In genomic region chrX:154653048-154653401, GRCh38 we compare ENCODE assay signal across 38 cellular contexts. TPM values are rescaled to one million over a fixed set of nuclear protein-coding genes. Genes with fewer than 3 reads are reported as not detected.
"Had no signal": no experiment of that assay in that cellular context is flagged by ENCODE, and none has a peak within 500 bp of the region (broad histone marks: within the 10 kb centered on the region; RNA-seq: fewer than 3 reads in every experiment).

No MANE protein-coding gene starts in this region.

- H3K4me3 ChIP-seq: MG63, PC-9 had no signal

- H3K9me3 Mint-ChIP-seq: activated CD4-positive, alpha-beta memory T cell treated with anti-CD3 and anti-CD28 coated beads, Interleukin-2, amount 10 ng/mL, durations not matched to agents 7 days and 5 days; activated naive CD4-positive, alpha-beta T cell treated with anti-CD3 and anti-CD28 coated beads, Interleukin-2, amount 50 U/mL, for 24 hours; activated T-cell treated with anti-CD3 and anti-CD28 coated beads, Interleukin-2, amount 50 U/mL, for 24 hours; activated T-helper 2 cell treated with anti-CD3 and anti-CD28 coated beads, Interferon-gamma antibody, Interleukin-2, Interleukin-4, amounts not matched to agents 10 μg/mL and 5 μg/mL and 100 μg/mL, durations not matched to agents 14 hours and 24 hours and 36 hours had no signal

- H3K4me1 Mint-ChIP-seq: activated CD4-positive, alpha-beta memory T cell treated with anti-CD3 and anti-CD28 coated beads, Interleukin-2, amount 10 ng/mL, durations not matched to agents 7 days and 5 days; activated naive CD4-positive, alpha-beta T cell treated with anti-CD3 and anti-CD28 coated beads, Interleukin-2, amount 50 U/mL, for 24 hours; brain had no signal

- DNase-seq: activated CD4-positive, alpha-beta memory T cell treated with anti-CD3 and anti-CD28 coated beads, Interleukin-2, amount 10 ng/mL, durations not matched to agents 7 days and 5 days; activated CD4-positive, alpha-beta T cell treated with anti-CD3 and anti-CD28 coated beads for 1 hour; activated CD4-positive, alpha-beta T cell treated with anti-CD3 and anti-CD28 coated beads for 48 hours; activated CD4-positive, CD25-positive, alpha-beta regulatory T cell; activated CD8-positive, alpha-beta memory T cell treated with anti-CD3 and anti-CD28 coated beads for 24 hours; activated gamma-delta T cell; activated naive CD4-positive, alpha-beta T cell treated with Interleukin-2 at 50 U/mL for 16 hours; activated T-cell treated with anti-CD3 and anti-CD28 coated beads, Interleukin-2, amount 50 U/mL, for 24 hours; anterior cingulate cortex; caudate nucleus; Kasumi-1; KG1; MG63; NCI-H1048; NCI-H1105 treated with DMSO at 0.1 percent for 48 hours; NCI-H1436; NCI-H1694; NCI-H1930; NCI-H2081 treated with DMSO at 0.1 percent for 48 hours; NCI-H226; NCI-H446 treated with DMSO at 0.1 percent for 48 hours; NCI-H524; NCI-H69; NCI-H82; PC-9; SIG-M5; SW 1271; T1000; WERI-Rb-1 had no signal

- H3K27ac Mint-ChIP-seq: activated CD4-positive, alpha-beta memory T cell treated with anti-CD3 and anti-CD28 coated beads, Interleukin-2, amount 10 ng/mL, durations not matched to agents 7 days and 5 days; activated naive CD4-positive, alpha-beta T cell treated with anti-CD3 and anti-CD28 coated beads, Interleukin-2, amount 50 U/mL, for 24 hours; activated T-cell treated with anti-CD3 and anti-CD28 coated beads, Interleukin-2, amount 50 U/mL, for 24 hours; activated T-helper 2 cell treated with anti-CD3 and anti-CD28 coated beads, Interferon-gamma antibody, Interleukin-2, Interleukin-4, amounts not matched to agents 10 μg/mL and 5 μg/mL and 100 μg/mL, durations not matched to agents 14 hours and 24 hours and 36 hours; brain had no signal

- H3K36me3 Mint-ChIP-seq: activated naive CD4-positive, alpha-beta T cell treated with anti-CD3 and anti-CD28 coated beads, Interleukin-2, amount 50 U/mL, for 24 hours; brain had no signal

- H3K27me3 Mint-ChIP-seq: activated CD4-positive, alpha-beta memory T cell treated with anti-CD3 and anti-CD28 coated beads, Interleukin-2, amount 10 ng/mL, durations not matched to agents 7 days and 5 days; activated naive CD4-positive, alpha-beta T cell treated with anti-CD3 and anti-CD28 coated beads, Interleukin-2, amount 50 U/mL, for 24 hours; activated T-cell treated with anti-CD3 and anti-CD28 coated beads, Interleukin-2, amount 50 U/mL, for 24 hours had no signal

- ATAC-seq: Right ventricle myocardium inferior had no signal

- H3K4me3 Mint-ChIP-seq: activated CD4-positive, alpha-beta memory T cell treated with anti-CD3 and anti-CD28 coated beads, Interleukin-2, amount 10 ng/mL, durations not matched to agents 7 days and 5 days; activated naive CD4-positive, alpha-beta T cell treated with anti-CD3 and anti-CD28 coated beads, Interleukin-2, amount 50 U/mL, for 24 hours; activated T-cell treated with anti-CD3 and anti-CD28 coated beads, Interleukin-2, amount 50 U/mL, for 24 hours; brain had no signal

RNA-seq across cellular contexts. Expression of gene CTAG2, which starts 0.4 kb away (rescaled TPM):
- total RNA-seq: activated CD4-positive, alpha-beta memory T cell treated with anti-CD3 and anti-CD28 coated beads, Interleukin-2, amount 10 ng/mL, durations not matched to agents 7 days and 5 days; activated T-helper 2 cell treated with anti-CD3 and anti-CD28 coated beads, Interferon-gamma antibody, Interleukin-2, Interleukin-4, amounts not matched to agents 10 μg/mL and 5 μg/mL and 100 μg/mL, durations not matched to agents 14 hours and 24 hours and 36 hours; bronchial epithelial cell; OCI-LY7; PC-9; Right ventricle myocardium inferior; T-helper 1 cell treated with Interleukin-12 subunit alpha and Interleukin-12 subunit beta and Interleukin-4 antibody, amounts not matched to agents 30 ng/mL and 1 ng/mL, for 36 hours; T-helper 2 cell treated with Interferon-gamma antibody and Interleukin-4, amounts not matched to agents 100 ng/mL and 5 ng/mL, for 36 hours had no signal

RNA-seq across cellular contexts. Expression of gene CTAG1B, which starts 33.9 kb away (rescaled TPM):
- total RNA-seq: activated CD4-positive, alpha-beta memory T cell treated with anti-CD3 and anti-CD28 coated beads, Interleukin-2, amount 10 ng/mL, durations not matched to agents 7 days and 5 days; activated T-helper 2 cell treated with anti-CD3 and anti-CD28 coated beads, Interferon-gamma antibody, Interleukin-2, Interleukin-4, amounts not matched to agents 10 μg/mL and 5 μg/mL and 100 μg/mL, durations not matched to agents 14 hours and 24 hours and 36 hours; bronchial epithelial cell; OCI-LY7; PC-9; Right ventricle myocardium inferior; SK-MEL-5; T-helper 1 cell treated with Interleukin-12 subunit alpha and Interleukin-12 subunit beta and Interleukin-4 antibody, amounts not matched to agents 30 ng/mL and 1 ng/mL, for 36 hours; T-helper 2 cell treated with Interferon-gamma antibody and Interleukin-4, amounts not matched to agents 100 ng/mL and 5 ng/mL, for 36 hours had no signal
